ENCODE assay signal across 1 cellular context in the genomic region with DNA sequence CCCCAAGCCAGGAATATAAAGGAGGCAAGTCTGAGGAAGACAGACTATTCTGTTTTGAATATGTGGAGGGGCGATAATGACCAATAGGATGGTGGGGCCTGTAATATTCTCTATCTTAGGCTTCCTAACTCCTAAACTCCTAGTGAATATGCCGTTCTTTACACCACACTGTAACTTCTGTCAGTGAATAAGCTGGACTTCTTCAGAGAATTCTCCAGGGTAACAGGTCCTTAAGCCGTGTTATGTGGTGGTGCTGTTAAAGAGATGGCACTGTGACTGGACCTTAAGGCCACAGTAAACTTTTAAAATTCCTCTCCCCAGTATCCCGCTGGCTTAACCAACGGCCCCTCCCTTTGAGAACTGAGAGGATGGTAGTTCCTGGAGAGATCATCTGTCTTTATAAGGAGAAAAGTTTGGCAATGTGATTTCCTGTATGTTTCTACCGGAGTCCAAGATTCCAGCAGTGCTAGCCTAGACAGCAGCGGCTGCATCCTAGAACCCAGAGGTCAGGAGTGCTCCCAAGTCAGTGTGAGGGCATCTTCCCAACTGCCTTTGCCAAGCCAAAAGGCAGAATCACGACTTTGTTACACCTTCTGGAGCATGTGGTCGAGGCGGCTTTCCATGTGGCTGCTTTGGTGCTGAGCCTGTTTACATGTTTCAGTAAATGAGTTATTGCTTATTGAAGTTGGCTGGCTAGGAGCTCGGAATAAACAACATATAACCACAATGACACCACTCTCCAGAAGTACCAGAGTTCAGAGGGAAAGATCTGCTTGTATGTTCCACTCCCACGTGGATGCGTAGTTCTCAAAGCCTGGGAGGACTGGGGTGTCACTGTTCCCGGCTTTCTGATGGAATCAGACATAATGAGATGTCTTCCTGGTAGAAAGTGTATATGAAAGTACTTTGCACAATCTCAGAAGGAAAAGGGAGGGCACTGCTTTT.
TF ChIP-seq lines count a peak whose summit lies in the region.

No MANE protein-coding gene starts in this region.

TF ChIP-seq in SK-N-SH treated with all-trans-retinoic acid at 6 μM for 48 hours, 23 proteins besides CTCF, POLR2A, EP300 and RAD21 (continued from another document):
- TF ChIP-seq POU6F1 (CRISPR knock-in tag; IDR thresholded peaks at IDR 0.05; ENCODE audit: borderline replicate concordance, low read depth) (no peak), PPARA (CRISPR knock-in tag; IDR thresholded peaks at IDR 0.05; ENCODE audit: borderline replicate concordance) (no peak), GLIS3 (CRISPR knock-in tag; IDR thresholded peaks at IDR 0.05) (no peak), CREB5 (CRISPR knock-in tag; IDR thresholded peaks at IDR 0.05; ENCODE audit: low read depth) (no peak), TCF4 (CRISPR knock-in tag; IDR thresholded peaks at IDR 0.05; ENCODE audit: borderline replicate concordance) (no peak), ZNF565 (CRISPR knock-in tag; conservative IDR thresholded peaks at IDR 0.05; ENCODE audit: low read depth) (no peak), RARB (CRISPR knock-in tag; IDR thresholded peaks at IDR 0.05) (no peak), ZNF70 (CRISPR knock-in tag; IDR thresholded peaks at IDR 0.05) (no peak)
- TF ChIP-seq, protein P1, sequence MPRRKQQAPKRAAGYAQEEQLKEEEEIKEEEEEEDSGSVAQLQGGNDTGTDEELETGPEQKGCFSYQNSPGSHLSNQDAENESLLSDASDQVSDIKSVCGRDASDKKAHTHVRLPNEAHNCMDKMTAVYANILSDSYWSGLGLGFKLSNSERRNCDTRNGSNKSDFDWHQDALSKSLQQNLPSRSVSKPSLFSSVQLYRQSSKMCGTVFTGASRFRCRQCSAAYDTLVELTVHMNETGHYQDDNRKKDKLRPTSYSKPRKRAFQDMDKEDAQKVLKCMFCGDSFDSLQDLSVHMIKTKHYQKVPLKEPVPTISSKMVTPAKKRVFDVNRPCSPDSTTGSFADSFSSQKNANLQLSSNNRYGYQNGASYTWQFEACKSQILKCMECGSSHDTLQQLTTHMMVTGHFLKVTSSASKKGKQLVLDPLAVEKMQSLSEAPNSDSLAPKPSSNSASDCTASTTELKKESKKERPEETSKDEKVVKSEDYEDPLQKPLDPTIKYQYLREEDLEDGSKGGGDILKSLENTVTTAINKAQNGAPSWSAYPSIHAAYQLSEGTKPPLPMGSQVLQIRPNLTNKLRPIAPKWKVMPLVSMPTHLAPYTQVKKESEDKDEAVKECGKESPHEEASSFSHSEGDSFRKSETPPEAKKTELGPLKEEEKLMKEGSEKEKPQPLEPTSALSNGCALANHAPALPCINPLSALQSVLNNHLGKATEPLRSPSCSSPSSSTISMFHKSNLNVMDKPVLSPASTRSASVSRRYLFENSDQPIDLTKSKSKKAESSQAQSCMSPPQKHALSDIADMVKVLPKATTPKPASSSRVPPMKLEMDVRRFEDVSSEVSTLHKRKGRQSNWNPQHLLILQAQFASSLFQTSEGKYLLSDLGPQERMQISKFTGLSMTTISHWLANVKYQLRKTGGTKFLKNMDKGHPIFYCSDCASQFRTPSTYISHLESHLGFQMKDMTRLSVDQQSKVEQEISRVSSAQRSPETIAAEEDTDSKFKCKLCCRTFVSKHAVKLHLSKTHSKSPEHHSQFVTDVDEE (CRISPR knock-in tag; IDR thresholded peaks at IDR 0.05): no peak
TF ChIP-seq in SK-N-SH treated with all-trans-retinoic acid at 6 μM for 48 hours: peak in this region for 0.
